In genomic region chr13:112793545-112794445, GRCh38 we compare ENCODE assay signal across 18 cellular contexts.
DNase-seq lines count a peak whose midpoint lies in the region; TF ChIP-seq lines count a peak whose summit lies in the region.
"Had no signal": no experiment of that assay in that cellular context is flagged by ENCODE, and none has a peak within 500 bp of the region (broad histone marks: within the 10 kb centered on the region; RNA-seq: fewer than 3 reads in every experiment).

No MANE protein-coding gene starts in this region.

- no peaks in the 10 kb centered on the region for H3K27me3 Mint-ChIP-seq in mesothelial cell of epicardium (ENCODE audit: low read depth)

- no peak overlapping the region for H3K4me2 ChIP-seq in osteoblast (ENCODE audit: insufficient read depth, low read length)

- H3K4me1 ChIP-seq in right atrium auricular region (peaks cover 0 to 17% of the 10 kb centered on the region in 2 donors), osteoblast (ENCODE audit: insufficient read depth, low read length) (peaks cover 3% of the 10 kb centered on the region), vagina (no peaks in the 10 kb centered on the region)

- TF ChIP-seq CTCF in right atrium auricular region (IDR thresholded peaks at IDR 0.05): no peak
- no peak for TF ChIP-seq CTCF in osteoblast (IDR thresholded peaks at IDR 0.05; ENCODE audit: extremely low read depth, low read depth, low read length)
- TF ChIP-seq CTCF in vagina (IDR thresholded peaks at IDR 0.05): no peak
- no peak for TF ChIP-seq CTCF in mesothelial cell of epicardium (IDR thresholded peaks at IDR 0.05; ENCODE audit: unreplicated experiment)

- no peak overlapping the region for H3K27ac Mint-ChIP-seq in mesothelial cell of epicardium

- intact Hi-C loops in vagina (cut with DNase I): no loop called here

- H3K9me3 ChIP-seq in right atrium auricular region (no peaks in the 10 kb centered on the region), osteoblast (ENCODE audit: low read depth, low read length) (no peaks in the 10 kb centered on the region), vagina (no peaks in the 10 kb centered on the region)

- H3K27ac ChIP-seq in right atrium auricular region: no peak overlapping the region
- no peak overlapping the region for H3K27ac ChIP-seq in osteoblast (ENCODE audit: low read depth, low read length)
- H3K27ac ChIP-seq in vagina: no peak overlapping the region
- H3K27ac ChIP-seq: RWPE1 had no signal

- no peaks in the 10 kb centered on the region for H3K79me2 ChIP-seq in osteoblast (ENCODE audit: insufficient read depth, low read length)

- peaks cover 30% of the 10 kb centered on the region for H3K9me3 Mint-ChIP-seq in mesothelial cell of epicardium

- H3K4me1 Mint-ChIP-seq in mesothelial cell of epicardium: no peaks in the 10 kb centered on the region

- H3K4me3 ChIP-seq in right atrium auricular region (no peak overlapping the region), osteoblast (ENCODE audit: insufficient read depth, low read length) (no peak overlapping the region), vagina (no peak overlapping the region)

- DNase-seq in activated effector memory CD4-positive, alpha-beta T cell treated with anti-CD3 and anti-CD28 coated beads, Interleukin-2, amount 50 U/mL, for 16 hours: peak; percentile 59
- no peak for DNase-seq in activated effector memory CD4-positive, alpha-beta T cell treated with Interleukin-2 at 50 U/mL for 16 hours
- peak; percentile 52 for DNase-seq in right atrium auricular region (ENCODE audit: low spot score)
- peak; percentile 56 for DNase-seq in osteoblast (ENCODE audit: insufficient read length, low spot score, missing footprints)
- DNase-seq in vagina (ENCODE audit: extremely low spot score in 2 of 2): peak; percentile 62 to 90
- DNase-seq in mesothelial cell of epicardium (ENCODE audit: low spot score in 2 of 2, unreplicated experiment in 2 of 2): no peak
- DNase-seq in activated CD4-positive, alpha-beta T cell treated with anti-CD3 and anti-CD28 coated beads, Interleukin-2, amount 50 U/mL, for 1 hour: no peak
- DNase-seq in stimulated activated CD8-positive, alpha-beta memory T cell treated with anti-CD3 and anti-CD28 coated beads, Interleukin-4, amount 100 ng/mL, for 48 hours: no peak
- DNase-seq: 8988T, DND-41, MM.1S, NCI-H1092 treated with DMSO at 0.1 percent for 48 hours, NCI-H1694, NCI-H2107, NCI-H2227 treated with DMSO at 0.1 percent for 48 hours, NCI-H524, NCI-H82 had no signal

- H3K36me3 ChIP-seq in right atrium auricular region: no peaks in the 10 kb centered on the region
- no peaks in the 10 kb centered on the region for H3K36me3 ChIP-seq in osteoblast (ENCODE audit: insufficient read depth, low read length)
- no peaks in the 10 kb centered on the region for H3K36me3 ChIP-seq in vagina

- peaks cover 42% of the 10 kb centered on the region for H3K36me3 Mint-ChIP-seq in mesothelial cell of epicardium

- H2AFZ ChIP-seq in osteoblast (ENCODE audit: low read length): no peak overlapping the region

- TF ChIP-seq POLR2A in vagina (IDR thresholded peaks at IDR 0.05): no peak

- H4K20me1 ChIP-seq in osteoblast (ENCODE audit: insufficient read depth, low read length): no peaks in the 10 kb centered on the region

- H3K27me3 ChIP-seq in right atrium auricular region (no peaks in the 10 kb centered on the region), osteoblast (ENCODE audit: insufficient read depth, low read length) (no peaks in the 10 kb centered on the region), vagina (no peaks in the 10 kb centered on the region)

- no peak overlapping the region for H3K4me3 Mint-ChIP-seq in mesothelial cell of epicardium

Comparison
In these comparisons a context has a peak if more than half of its experiments do, and no peak if none do; other contexts are left out.
1. DNase-seq: peak in activated effector memory CD4-positive, alpha-beta T cell treated with anti-CD3 and anti-CD28 coated beads, Interleukin-2, amount 50 U/mL, for 16 hours (single experiment), right atrium auricular region (single experiment), osteoblast (single experiment) and vagina (2 of 2); none in activated effector memory CD4-positive, alpha-beta T cell treated with Interleukin-2 at 50 U/mL for 16 hours (single experiment), mesothelial cell of epicardium (0 of 2), activated CD4-positive, alpha-beta T cell treated with anti-CD3 and anti-CD28 coated beads, Interleukin-2, amount 50 U/mL, for 1 hour (single experiment) and stimulated activated CD8-positive, alpha-beta memory T cell treated with anti-CD3 and anti-CD28 coated beads, Interleukin-4, amount 100 ng/mL, for 48 hours (single experiment).